ENCODE assay signal across 18 cellular contexts in the genomic region with DNA sequence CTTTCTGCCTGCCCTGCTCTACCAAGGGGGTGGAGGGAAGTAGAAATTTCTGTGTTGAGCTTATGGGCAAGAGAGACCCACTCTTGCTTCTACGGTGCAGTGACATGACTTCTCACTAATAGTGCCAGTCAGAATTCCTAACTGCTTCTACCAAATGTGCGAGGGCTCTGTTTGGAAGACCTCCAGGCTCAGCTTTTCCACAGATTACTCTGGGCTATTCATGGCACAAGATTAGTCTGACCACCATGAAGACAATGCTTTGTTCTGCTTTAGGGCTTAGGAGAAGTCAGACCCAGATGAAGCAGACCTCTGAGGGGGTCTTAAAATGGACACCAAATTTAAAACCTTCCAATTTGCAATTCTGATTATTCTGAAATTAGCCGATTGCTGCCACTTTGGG.
DNase-seq lines count a peak whose midpoint lies in the region; ATAC-seq and TF ChIP-seq lines count a peak whose summit lies in the region.
"Had no signal": no experiment of that assay in that cellular context is flagged by ENCODE, and none has a peak within 500 bp of the region (broad histone marks: within the 10 kb centered on the region; RNA-seq: fewer than 3 reads in every experiment).

No MANE protein-coding gene starts in this region.

- no peaks in the 10 kb centered on the region for H3K36me3 Mint-ChIP-seq in activated CD4-positive, alpha-beta T cell treated with anti-CD3 and anti-CD28 coated beads, Interleukin-2, amount 10 ng/mL, durations not matched to agents 24 days and 14 days (ENCODE audit: low read depth)
- no peaks in the 10 kb centered on the region for H3K36me3 Mint-ChIP-seq in endothelial cell (ENCODE audit: low read depth, unreplicated experiment)
- no peaks in the 10 kb centered on the region for H3K36me3 Mint-ChIP-seq in neural crest cell (ENCODE audit: low read depth)

- H3K9me3 ChIP-seq in KOPT-K1 (ENCODE audit: insufficient read depth, low read length, poor library complexity, severe bottlenecking) = no peaks in the 10 kb centered on the region
- no peaks in the 10 kb centered on the region for H3K9me3 ChIP-seq in mucosa of descending colon
- H3K9me3 ChIP-seq: Caco-2 had no signal

- DNase-seq in activated CD4-positive, alpha-beta T cell treated with anti-CD3 and anti-CD28 coated beads, Interleukin-2, amount 10 ng/mL, durations not matched to agents 24 days and 14 days = peak; percentile 35
- DNase-seq in activated CD4-positive, alpha-beta T cell treated with anti-CD3 and anti-CD28 coated beads for 1 hour = no peak
- no peak for DNase-seq in endothelial cell (ENCODE audit: low spot score)
- DNase-seq in neural crest cell (ENCODE audit: low read depth, low spot score) = no peak
- no peak for DNase-seq in AML-193 (lab: John Stamatoyannopoulos, UW)
- DNase-seq in mucosa of descending colon = no peak
- DNase-seq in NCI-H1694 (lab: John Stamatoyannopoulos, UW) = no peak
- DNase-seq: 8988T; Caco-2; CD4-positive, alpha-beta T cell; GOT3; NCI-H1105 treated with DMSO at 0.1 percent for 48 hours; NCI-H187; NCI-H2107; NCI-H510A; RPMI8226 had no signal

- ATAC-seq in mucosa of descending colon = no peak

- H3K27me3 Mint-ChIP-seq in activated CD4-positive, alpha-beta T cell treated with anti-CD3 and anti-CD28 coated beads, Interleukin-2, amount 10 ng/mL, durations not matched to agents 24 days and 14 days = peaks cover 18% of the 10 kb centered on the region
- H3K27me3 Mint-ChIP-seq in endothelial cell (ENCODE audit: unreplicated experiment) (peaks cover 1% of the 10 kb centered on the region), neural crest cell (ENCODE audit: low read depth) (no peaks in the 10 kb centered on the region)

- no peaks in the 10 kb centered on the region for H3K4me1 Mint-ChIP-seq in activated CD4-positive, alpha-beta T cell treated with anti-CD3 and anti-CD28 coated beads, Interleukin-2, amount 10 ng/mL, durations not matched to agents 24 days and 14 days
- H3K4me1 Mint-ChIP-seq in endothelial cell (ENCODE audit: unreplicated experiment) (peaks cover 19% of the 10 kb centered on the region), neural crest cell (peaks cover 59% of the 10 kb centered on the region)

- H3K4me3 ChIP-seq in mucosa of descending colon = no peak overlapping the region

- H3K36me3 ChIP-seq in KOPT-K1 (ENCODE audit: insufficient read depth, low read length) (no peaks in the 10 kb centered on the region), mucosa of descending colon (ENCODE audit: low read depth) (no peaks in the 10 kb centered on the region)

- H3K4me1 ChIP-seq in mucosa of descending colon (ENCODE audit: low read depth) = no peaks in the 10 kb centered on the region
- H3K4me1 ChIP-seq: Caco-2 had no signal

- peak overlapping the region; percentile 28 for H3K27ac ChIP-seq in KOPT-K1 (ENCODE audit: low read depth, low read length, poor library complexity, severe bottlenecking)

- no peaks in the 10 kb centered on the region for H3K9me3 Mint-ChIP-seq in activated CD4-positive, alpha-beta T cell treated with anti-CD3 and anti-CD28 coated beads, Interleukin-2, amount 10 ng/mL, durations not matched to agents 24 days and 14 days
- H3K9me3 Mint-ChIP-seq in endothelial cell (ENCODE audit: unreplicated experiment) (no peaks in the 10 kb centered on the region), neural crest cell (no peaks in the 10 kb centered on the region)
- H3K9me3 Mint-ChIP-seq: CD4-positive, alpha-beta T cell had no signal

- TF ChIP-seq CTCF in endothelial cell (IDR thresholded peaks at IDR 0.05; ENCODE audit: unreplicated experiment) (no peak), neural crest cell (conservative IDR thresholded peaks at IDR 0.05) (no peak), mucosa of descending colon (IDR thresholded peaks at IDR 0.05) (no peak)

- no peak overlapping the region for H3K27ac Mint-ChIP-seq in activated CD4-positive, alpha-beta T cell treated with anti-CD3 and anti-CD28 coated beads, Interleukin-2, amount 10 ng/mL, durations not matched to agents 24 days and 14 days
- H3K27ac Mint-ChIP-seq in endothelial cell (ENCODE audit: unreplicated experiment) (peak overlapping the region; percentile 90), neural crest cell (ENCODE audit: unreplicated experiment) (peak overlapping the region; percentile 54)
- H3K27ac Mint-ChIP-seq: B cell; CD4-positive, alpha-beta T cell had no signal

- H3K4me3 Mint-ChIP-seq in activated CD4-positive, alpha-beta T cell treated with anti-CD3 and anti-CD28 coated beads, Interleukin-2, amount 10 ng/mL, durations not matched to agents 24 days and 14 days = no peak overlapping the region
- H3K4me3 Mint-ChIP-seq in endothelial cell (ENCODE audit: unreplicated experiment) (no peak overlapping the region), neural crest cell (peak overlapping the region; percentile 29)
- H3K4me3 Mint-ChIP-seq: B cell; CD4-positive, alpha-beta T cell had no signal

- intact Hi-C loops in activated CD4-positive, alpha-beta T cell treated with anti-CD3 and anti-CD28 coated beads, Interleukin-2, amount 10 ng/mL, durations not matched to agents 24 days and 14 days (cut with micrococcal nuclease) = no loop called here
- intact Hi-C loops in mucosa of descending colon (cut with DNase I, micrococcal nuclease) = no loop called here
